Comparison of ENCODE assay signal across 8 cellular contexts in genomic region chr6:26311385-26312095, GRCh38. TPM values are rescaled to one million over a fixed set of nuclear protein-coding genes. Genes with fewer than 3 reads are reported as not detected.
A peak's percentile ranks its signal among the peaks of the same experiment; 100 is the strongest.
DNase-seq lines count a peak whose midpoint lies in the region; ATAC-seq and TF ChIP-seq lines count a peak whose summit lies in the region.

No MANE protein-coding gene starts in this region.

- H3K9ac ChIP-seq in endocrine pancreas (ENCODE audit: control insufficient read depth, insufficient read depth, low read length) = no peak overlapping the region

- H3K9me3 Mint-ChIP-seq in mesothelial cell of epicardium = no peaks in the 10 kb centered on the region

- CTCF ChIA-PET in HEK293T (lab: Yijun Ruan, JAX) = no interaction called here

- DNase-seq in C1 segment of cervical spinal cord (lab: John Stamatoyannopoulos, UW) (peak in 9 of 14 donors; percentile 5 to 70 (median 19)), HEK293T (ENCODE audit: extremely low spot score) (no peak), NCI-H460 (ENCODE audit: extremely low read depth, low read depth) (peak; percentile 76), mesothelial cell of epicardium (ENCODE audit: low spot score in 2 of 2, unreplicated experiment in 2 of 2) (no peak), superior temporal gyrus (ENCODE audit: extremely low spot score) (peak; percentile 88)
- DNase-seq in activated CD4-positive, alpha-beta T cell treated with anti-CD3 and anti-CD28 coated beads for 48 hours = peak; percentile 74

- no peaks in the 10 kb centered on the region for H3K4me1 ChIP-seq in endocrine pancreas (ENCODE audit: control insufficient read depth, insufficient read depth, low read length)

- H3K36me3 Mint-ChIP-seq in mesothelial cell of epicardium = no peaks in the 10 kb centered on the region

- no peak for TF ChIP-seq CTCF in mesothelial cell of epicardium (IDR thresholded peaks at IDR 0.05; ENCODE audit: unreplicated experiment)

- no peaks in the 10 kb centered on the region for H3K36me3 ChIP-seq in endocrine pancreas (ENCODE audit: control insufficient read depth, insufficient read depth, low read length)

- no peaks in the 10 kb centered on the region for H3K9me3 ChIP-seq in endocrine pancreas (ENCODE audit: control insufficient read depth, low read length)

- peak overlapping the region; percentile 64 for H3K4me3 ChIP-seq in endocrine pancreas (ENCODE audit: control insufficient read depth, insufficient read depth, low read length)

- peak overlapping the region; percentile 72 for H3K27ac Mint-ChIP-seq in mesothelial cell of epicardium

- H3K4me1 Mint-ChIP-seq in mesothelial cell of epicardium = peaks cover 13% of the 10 kb centered on the region

- ATAC-seq in HG03097 (IDR thresholded peaks at IDR 0.05; ENCODE audit: low FRiP score, unreplicated experiment) = no peak

- H3K4me3 Mint-ChIP-seq in mesothelial cell of epicardium = peak overlapping the region; percentile 74

- POLR2A ChIA-PET in HEK293T (lab: Yijun Ruan, JAX) = no interaction called here

- H3K27me3 Mint-ChIP-seq in mesothelial cell of epicardium (ENCODE audit: low read depth) = peaks cover 2% of the 10 kb centered on the region

- no peaks in the 10 kb centered on the region for H3K27me3 ChIP-seq in endocrine pancreas (ENCODE audit: control insufficient read depth, insufficient read depth, low read length)

TF ChIP-seq in HEK293T, 16 proteins besides CTCF, POLR2A, EP300 and RAD21:
- peak; percentile 63; the same call in 1 of the 2 replicates for TF ChIP-seq CTBP1 (IDR thresholded peaks at IDR 0.05; ENCODE audit: borderline replicate concordance)
- no peak for TF ChIP-seq L3MBTL2 (conservative IDR thresholded peaks at IDR 0.05)
- TF ChIP-seq LEF1 (IDR thresholded peaks at IDR 0.05; ENCODE audit: borderline replicate concordance) = no peak
- no peak for TF ChIP-seq NFRKB (IDR thresholded peaks at IDR 0.05)
- no peak for TF ChIP-seq SUZ12 (IDR thresholded peaks at IDR 0.05)
- TF ChIP-seq FOXK2 (IDR thresholded peaks at IDR 0.05) = peak; percentile 89
- no peak for TF ChIP-seq SP1 (IDR thresholded peaks at IDR 0.05)
- TF ChIP-seq FOXA1 (IDR thresholded peaks at IDR 0.05) = no peak
- TF ChIP-seq BHLHE40 (IDR thresholded peaks at IDR 0.05; ENCODE audit: borderline replicate concordance) = no peak

RNA-seq across cellular contexts. Expression of gene BTN3A2, which starts 53.5 kb away (rescaled TPM):
- 14.3 and 17.6 TPM in 2 replicates for total RNA-seq in NCI-H460 (2014; rRNA removed; shearing (Covaris generic))
- 11.9 and 19.0 TPM in 2 replicates for polyA plus RNA-seq in NCI-H460 (2014; cell fraction: nucleus; rRNA removed)
- total RNA-seq in mesothelial cell of epicardium = 19.2 to 21.5 TPM (median 21.3 TPM) in 3 replicates

Comparison
In these comparisons a context has a peak if more than half of its experiments do, and no peak if none do; other contexts are left out.
1. DNase-seq: peak in C1 segment of cervical spinal cord (9 of 14), NCI-H460 (single experiment), activated CD4-positive, alpha-beta T cell treated with anti-CD3 and anti-CD28 coated beads for 48 hours (single experiment) and superior temporal gyrus (single experiment); none in HEK293T (single experiment) and mesothelial cell of epicardium (0 of 2).